23 cellular contexts compared by ENCODE assay signal in genomic region chr11:71548120-71548519, GRCh38. TPM values are rescaled to one million over a fixed set of nuclear protein-coding genes. Genes with fewer than 3 reads are reported as not detected.
"Had no signal": no experiment of that assay in that cellular context is flagged by ENCODE, and none has a peak within 500 bp of the region (broad histone marks: within the 10 kb centered on the region; RNA-seq: fewer than 3 reads in every experiment).

Gene KRTAP5-9 (plus strand): TSS chr11:71548420. CDS start chr11:71548658, 238 bp downstream.

- H3K27ac Mint-ChIP-seq: IgD-negative memory B cell had no signal

- H3K9ac ChIP-seq: KMS-11, SK-N-SH had no signal

- ATAC-seq: K562 had no signal

- H3K9me3 ChIP-seq: SK-N-SH had no signal

- H3K4me3 ChIP-seq: K562 had no signal

- H3K4me2 ChIP-seq: KMS-11, SK-N-SH had no signal

- H3K9me3 Mint-ChIP-seq: IgD-negative memory B cell had no signal

- DNase-seq: MM.1S, NCI-H1092 treated with DMSO at 0.1 percent for 48 hours, NCI-H1436, NCI-H187, NCI-H2029, NCI-H2081 treated with DMSO at 0.1 percent for 48 hours, NCI-H2171, NCI-H226, NCI-H446, NCI-H510A, NCI-H524 treated with DMSO at 0.1 percent for 48 hours, NCI-H69, NCI-H774, RPMI8226, SHP77, SK-N-SH, SW 1271 had no signal

- H3K27ac ChIP-seq: KMS-11 had no signal

RNA-seq across cellular contexts. Expression of gene KRTAP5-9, which starts in this region (rescaled TPM):
- total RNA-seq: HT1080, K562, M059J, SK-MEL-5 had no signal
